1 cellular context compared by ENCODE assay signal in the genomic region with DNA sequence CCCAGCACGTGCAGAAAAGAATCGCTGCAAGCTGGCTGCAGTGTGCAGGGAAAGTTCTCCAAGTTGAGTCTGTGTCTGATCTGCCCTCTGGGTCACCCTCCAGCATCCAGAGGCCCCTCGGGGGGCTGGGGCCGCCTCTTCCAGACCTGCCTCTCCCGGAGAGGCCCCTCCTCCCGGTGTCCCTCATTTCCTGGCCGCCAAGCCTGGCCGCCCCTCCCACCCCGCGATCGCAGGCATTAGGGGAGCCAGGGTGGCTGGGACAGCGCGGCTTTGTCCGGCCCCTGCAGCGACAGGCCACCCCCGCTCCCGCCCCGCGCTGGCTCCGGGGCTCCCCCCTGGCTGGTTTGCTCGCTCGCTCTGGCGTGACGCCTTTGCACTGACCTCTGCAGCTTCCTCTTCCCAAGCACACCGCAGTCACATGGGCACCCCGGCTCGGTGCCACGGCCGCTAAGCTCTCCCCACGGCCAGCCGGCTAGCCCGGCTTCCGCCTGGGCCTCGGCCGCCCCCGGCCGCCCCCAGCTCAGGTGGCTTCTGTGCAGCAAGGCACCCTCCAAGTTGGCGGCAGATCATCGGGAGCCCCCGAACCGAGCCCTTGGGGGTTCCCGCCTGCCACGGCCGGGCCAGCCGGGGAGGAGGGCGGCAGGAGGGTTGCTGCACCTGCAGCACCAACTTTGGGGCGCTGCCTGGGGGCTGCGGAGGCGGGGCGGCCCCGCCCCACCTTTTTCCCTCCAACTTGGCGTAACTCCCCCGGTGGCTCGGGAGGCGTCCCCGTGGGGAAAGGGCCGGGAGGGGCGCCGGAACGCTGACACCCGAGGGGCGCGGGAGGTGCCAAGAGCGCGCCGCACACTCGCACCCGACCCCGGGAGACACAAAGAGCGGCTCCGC.
TF ChIP-seq lines count a peak whose summit lies in the region.

No MANE protein-coding gene starts in this region.

TF ChIP-seq in HEK293, 187 proteins besides CTCF, POLR2A, EP300 and RAD21 (continued from another document):
- TF ChIP-seq, protein P1, sequence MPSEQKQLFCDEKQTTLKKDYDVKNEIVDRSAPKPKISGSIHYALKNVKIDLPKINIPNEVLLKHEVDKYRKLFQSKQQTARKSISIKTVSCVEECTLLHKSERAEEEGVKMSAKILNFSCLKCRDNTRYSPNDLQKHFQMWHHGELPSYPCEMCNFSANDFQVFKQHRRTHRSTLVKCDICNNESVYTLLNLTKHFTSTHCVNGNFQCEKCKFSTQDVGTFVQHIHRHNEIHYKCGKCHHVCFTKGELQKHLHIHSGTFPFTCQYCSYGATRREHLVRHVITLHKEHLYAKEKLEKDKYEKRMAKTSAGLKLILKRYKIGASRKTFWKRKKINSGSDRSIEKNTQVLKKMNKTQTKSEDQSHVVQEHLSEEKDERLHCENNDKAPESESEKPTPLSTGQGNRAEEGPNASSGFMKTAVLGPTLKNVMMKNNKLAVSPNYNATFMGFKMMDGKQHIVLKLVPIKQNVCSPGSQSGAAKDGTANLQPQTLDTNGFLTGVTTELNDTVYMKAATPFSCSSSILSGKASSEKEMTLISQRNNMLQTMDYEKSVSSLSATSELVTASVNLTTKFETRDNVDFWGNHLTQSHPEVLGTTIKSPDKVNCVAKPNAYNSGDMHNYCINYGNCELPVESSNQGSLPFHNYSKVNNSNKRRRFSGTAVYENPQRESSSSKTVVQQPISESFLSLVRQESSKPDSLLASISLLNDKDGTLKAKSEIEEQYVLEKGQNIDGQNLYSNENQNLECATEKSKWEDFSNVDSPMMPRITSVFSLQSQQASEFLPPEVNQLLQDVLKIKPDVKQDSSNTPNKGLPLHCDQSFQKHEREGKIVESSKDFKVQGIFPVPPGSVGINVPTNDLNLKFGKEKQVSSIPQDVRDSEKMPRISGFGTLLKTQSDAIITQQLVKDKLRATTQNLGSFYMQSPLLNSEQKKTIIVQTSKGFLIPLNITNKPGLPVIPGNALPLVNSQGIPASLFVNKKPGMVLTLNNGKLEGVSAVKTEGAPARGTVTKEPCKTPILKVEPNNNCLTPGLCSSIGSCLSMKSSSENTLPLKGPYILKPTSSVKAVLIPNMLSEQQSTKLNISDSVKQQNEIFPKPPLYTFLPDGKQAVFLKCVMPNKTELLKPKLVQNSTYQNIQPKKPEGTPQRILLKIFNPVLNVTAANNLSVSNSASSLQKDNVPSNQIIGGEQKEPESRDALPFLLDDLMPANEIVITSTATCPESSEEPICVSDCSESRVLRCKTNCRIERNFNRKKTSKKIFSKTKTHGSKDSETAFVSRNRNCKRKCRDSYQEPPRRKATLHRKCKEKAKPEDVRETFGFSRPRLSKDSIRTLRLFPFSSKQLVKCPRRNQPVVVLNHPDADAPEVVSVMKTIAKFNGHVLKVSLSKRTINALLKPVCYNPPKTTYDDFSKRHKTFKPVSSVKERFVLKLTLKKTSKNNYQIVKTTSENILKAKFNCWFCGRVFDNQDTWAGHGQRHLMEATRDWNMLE (tag by site-specific recombination; conservative IDR thresholded peaks at IDR 0.05; ENCODE audit: low read depth): no peak
- TF ChIP-seq KLF10 (tag by site-specific recombination; IDR thresholded peaks at IDR 0.05) (no peak), ZNF561 (tag by site-specific recombination; IDR thresholded peaks at IDR 0.05; ENCODE audit: borderline replicate concordance) (no peak), ZNF366 (tag by site-specific recombination; conservative IDR thresholded peaks at IDR 0.05) (no peak)
- TF ChIP-seq, protein P2, sequence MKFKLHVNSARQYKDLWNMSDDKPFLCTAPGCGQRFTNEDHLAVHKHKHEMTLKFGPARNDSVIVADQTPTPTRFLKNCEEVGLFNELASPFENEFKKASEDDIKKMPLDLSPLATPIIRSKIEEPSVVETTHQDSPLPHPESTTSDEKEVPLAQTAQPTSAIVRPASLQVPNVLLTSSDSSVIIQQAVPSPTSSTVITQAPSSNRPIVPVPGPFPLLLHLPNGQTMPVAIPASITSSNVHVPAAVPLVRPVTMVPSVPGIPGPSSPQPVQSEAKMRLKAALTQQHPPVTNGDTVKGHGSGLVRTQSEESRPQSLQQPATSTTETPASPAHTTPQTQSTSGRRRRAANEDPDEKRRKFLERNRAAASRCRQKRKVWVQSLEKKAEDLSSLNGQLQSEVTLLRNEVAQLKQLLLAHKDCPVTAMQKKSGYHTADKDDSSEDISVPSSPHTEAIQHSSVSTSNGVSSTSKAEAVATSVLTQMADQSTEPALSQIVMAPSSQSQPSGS (tag by site-specific recombination; IDR thresholded peaks at IDR 0.05; ENCODE audit: low read depth): no peak
- TF ChIP-seq, protein P3, sequence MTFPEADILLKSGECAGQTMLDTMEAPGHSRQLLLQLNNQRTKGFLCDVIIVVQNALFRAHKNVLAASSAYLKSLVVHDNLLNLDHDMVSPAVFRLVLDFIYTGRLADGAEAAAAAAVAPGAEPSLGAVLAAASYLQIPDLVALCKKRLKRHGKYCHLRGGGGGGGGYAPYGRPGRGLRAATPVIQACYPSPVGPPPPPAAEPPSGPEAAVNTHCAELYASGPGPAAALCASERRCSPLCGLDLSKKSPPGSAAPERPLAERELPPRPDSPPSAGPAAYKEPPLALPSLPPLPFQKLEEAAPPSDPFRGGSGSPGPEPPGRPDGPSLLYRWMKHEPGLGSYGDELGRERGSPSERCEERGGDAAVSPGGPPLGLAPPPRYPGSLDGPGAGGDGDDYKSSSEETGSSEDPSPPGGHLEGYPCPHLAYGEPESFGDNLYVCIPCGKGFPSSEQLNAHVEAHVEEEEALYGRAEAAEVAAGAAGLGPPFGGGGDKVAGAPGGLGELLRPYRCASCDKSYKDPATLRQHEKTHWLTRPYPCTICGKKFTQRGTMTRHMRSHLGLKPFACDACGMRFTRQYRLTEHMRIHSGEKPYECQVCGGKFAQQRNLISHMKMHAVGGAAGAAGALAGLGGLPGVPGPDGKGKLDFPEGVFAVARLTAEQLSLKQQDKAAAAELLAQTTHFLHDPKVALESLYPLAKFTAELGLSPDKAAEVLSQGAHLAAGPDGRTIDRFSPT (tag by site-specific recombination; IDR thresholded peaks at IDR 0.05): peak; percentile 73; the same call in 1 of the 2 replicates
